ENCODE assay signal across 8 cellular contexts in genomic region chr3:150763122-150763840, GRCh38. TPM values are rescaled to one million over a fixed set of nuclear protein-coding genes. Genes with fewer than 3 reads are reported as not detected.
DNase-seq lines count a peak whose midpoint lies in the region; ATAC-seq, FAIRE-seq and TF ChIP-seq lines count a peak whose summit lies in the region.

Gene SIAH2, minus strand, starts transcription at chr3:150763169. Its CDS starts 320 bp downstream, at chr3:150762849.

- H3K4me1 ChIP-seq in HUES48 (ENCODE audit: control insufficient read depth, insufficient read depth, low read length) (peaks cover 29% of the 10 kb centered on the region), OCI-LY3 (ENCODE audit: low read length) (peaks cover 59% of the 10 kb centered on the region), endothelial cell of umbilical vein (ENCODE audit: control insufficient read depth, extremely low read depth, insufficient read depth, low read length) (peaks cover 19% of the 10 kb centered on the region), mononuclear cell (ENCODE audit: insufficient read depth, low read length) (peaks cover 40% of the 10 kb centered on the region)

- peak; percentile 55 for ATAC-seq in GM21381 (IDR thresholded peaks at IDR 0.05; ENCODE audit: unreplicated experiment)

- H3K9me1 ChIP-seq in endothelial cell of umbilical vein (replicated peaks; ENCODE audit: control insufficient read depth, extremely low read depth, insufficient read depth, low read length) = no peaks in the 10 kb centered on the region

- no TSS peak for BruUV-seq in endothelial cell of umbilical vein (replicated peaks; lab: Mats Ljungman, UMichigan)

- H3K4me3 ChIP-seq in HUES48 (ENCODE audit: low read depth, low read length) (peak within 1 kb of the TSS; percentile 78), OCI-LY3 (ENCODE audit: low read length) (peak within 1 kb of the TSS; percentile 95), endothelial cell of umbilical vein (replicated peaks in 1 of 3; ENCODE audit: insufficient read depth in 1 of 3, low read depth in 1 of 3, low read length in 3 of 3) (peak within 1 kb of the TSS; percentile 43 to 85 (median 64)), mononuclear cell (ENCODE audit: low read length) (peak within 1 kb of the TSS; percentile 89)

- H4K20me1 ChIP-seq in OCI-LY3 (ENCODE audit: insufficient read depth, low read length) = peaks cover 30% of the 10 kb centered on the region
- no peaks in the 10 kb centered on the region for H4K20me1 ChIP-seq in endothelial cell of umbilical vein (replicated peaks; ENCODE audit: control insufficient read depth, extremely low read depth, insufficient read depth, low read length)

- peak; percentile 92 for FAIRE-seq in endothelial cell of umbilical vein (lab: Jason Lieb, UNC)

- TF ChIP-seq CTCF in OCI-LY3 (IDR thresholded peaks at IDR 0.05; ENCODE audit: low read depth, low read length) = no peak
- no peak for TF ChIP-seq CTCF in endothelial cell of umbilical vein (IDR thresholded peaks at IDR 0.05; ENCODE audit: extremely low read depth in 1 of 2, insufficient read depth in 1 of 2, low read depth in 1 of 2, low read length in 2 of 2)

- intact Hi-C loops in endothelial cell of umbilical vein (cut with micrococcal nuclease) = loop anchor here (1.0 to 10.0 kb wide), 8 partner anchors 42 to 1009 kb away; partner anchors contain the start of genes EIF2A, ERICH6, SELENOT and SERP1

- peak within 1 kb of the TSS; percentile 91 for H3K4me2 ChIP-seq in OCI-LY3 (ENCODE audit: low read length)
- peak within 1 kb of the TSS; percentile 96 for H3K4me2 ChIP-seq in endothelial cell of umbilical vein (ENCODE audit: insufficient read depth, low read length)

- H3K36me3 ChIP-seq in HUES48 (ENCODE audit: control insufficient read depth, insufficient read depth, low read length) = peaks cover 5% of the 10 kb centered on the region; the same call in 1 of the 2 replicates
- H3K36me3 ChIP-seq in OCI-LY3 (replicated peaks; ENCODE audit: low read depth, low read length) = peaks cover 10% of the 10 kb centered on the region
- no peaks in the 10 kb centered on the region for H3K36me3 ChIP-seq in endothelial cell of umbilical vein (ENCODE audit: control insufficient read depth in 2 of 2, extremely low read depth in 1 of 2, insufficient read depth in 2 of 2, low read length in 2 of 2)

- POLR2A ChIA-PET in endothelial cell of umbilical vein (lab: Charles Lee) = interaction anchor here (0.6 to 2.6 kb wide), 12 partner anchors 60 to 1782 kb away, joined by 3 to 9 read pairs (median 6); partner anchors contain the start of genes EIF2A, ERICH6, SELENOT and SERP1

- dilution Hi-C loops in endothelial cell of umbilical vein (cut with MboI; ENCODE audit: extremely low pct_ligation_motif_present, low sequenced_read_pairs) = no loop called here

- peak within 1 kb of the TSS; percentile 87 for H2AFZ ChIP-seq in OCI-LY3 (ENCODE audit: low read depth, low read length)
- H2AFZ ChIP-seq in endothelial cell of umbilical vein (ENCODE audit: low read depth, low read length) = peak within 1 kb of the TSS; percentile 88

- peak within 1 kb of the TSS; percentile 68 for H3K9ac ChIP-seq in HUES48 (ENCODE audit: low read depth, low read length)
- H3K9ac ChIP-seq in OCI-LY3 (ENCODE audit: low read length) = peak within 1 kb of the TSS; percentile 96
- peak within 1 kb of the TSS; percentile 95 for H3K9ac ChIP-seq in endothelial cell of umbilical vein (replicated peaks; ENCODE audit: extremely low read depth, insufficient read depth, low read length)

- CTCF ChIA-PET in endothelial cell of umbilical vein (lab: Charles Lee) = interaction anchor here (0.7 to 4.2 kb wide), 20 partner anchors 8 to 793 kb away, joined by 3 to 33 read pairs (median 5); partner anchors contain the start of genes ERICH6, MED12L, PFN2 and SELENOT

- peaks cover 36% of the 10 kb centered on the region for H3K27me3 ChIP-seq in HUES48 (ENCODE audit: control insufficient read depth, insufficient read depth, low read length)
- peaks cover 16% of the 10 kb centered on the region for H3K27me3 ChIP-seq in OCI-LY3 (ENCODE audit: low read depth, low read length)
- no peaks in the 10 kb centered on the region for H3K27me3 ChIP-seq in endothelial cell of umbilical vein (ENCODE audit: control insufficient read depth in 2 of 2, insufficient read depth in 2 of 2, low read length in 2 of 2)
- H3K27me3 ChIP-seq in mononuclear cell (ENCODE audit: insufficient read depth, low read length) = no peaks in the 10 kb centered on the region

- DNase-seq in Caki2 (ENCODE audit: low read depth) (peak; percentile 97), endothelial cell of umbilical vein (ENCODE audit: low read depth, low spot score) (peak; percentile 94)
- peak; percentile 93 for DNase-seq in activated CD8-positive, alpha-beta memory T cell treated with anti-CD3 and anti-CD28 coated beads, Interleukin-2, amount 50 U/mL, for 48 hours
- peak; percentile 89 for DNase-seq in stimulated activated CD8-positive, alpha-beta memory T cell treated with anti-CD3 and anti-CD28 coated beads, Interleukin-2, amount 100 ng/mL, for 48 hours (ENCODE audit: low read depth in 2 of 2)

- H3K9me3 ChIP-seq in HUES48 (ENCODE audit: control insufficient read depth, insufficient read depth, low read length) = no peaks in the 10 kb centered on the region
- H3K9me3 ChIP-seq in OCI-LY3 (ENCODE audit: insufficient read depth, low read length) = no peaks in the 10 kb centered on the region
- no peaks in the 10 kb centered on the region for H3K9me3 ChIP-seq in endothelial cell of umbilical vein (replicated peaks; ENCODE audit: control insufficient read depth, insufficient read depth, low read length)
- H3K9me3 ChIP-seq in mononuclear cell (ENCODE audit: low read depth, low read length) = no peaks in the 10 kb centered on the region

- H3K27ac ChIP-seq in HUES48 (ENCODE audit: low read depth, low read length) (peak within 1 kb of the TSS; percentile 62), OCI-LY3 (ENCODE audit: low read length) (peak within 1 kb of the TSS; percentile 89), endothelial cell of umbilical vein (ENCODE audit: insufficient read depth, low read depth, low read length) (peak within 1 kb of the TSS; percentile 86)

- H3K79me2 ChIP-seq in OCI-LY3 (ENCODE audit: low read length) = peaks cover 46% of the 10 kb centered on the region
- H3K79me2 ChIP-seq in endothelial cell of umbilical vein (ENCODE audit: control insufficient read depth, insufficient read depth, low read length) = peaks cover 37% of the 10 kb centered on the region

- peak; percentile 92 for TF ChIP-seq POLR2A in endothelial cell of umbilical vein (IDR thresholded peaks at IDR 0.05; ENCODE audit: low read depth, low read length)

- in situ Hi-C loops in Caki2 (cut with HindIII; ENCODE audit: low pct_unique_long_range_greater_than_20kb, low sequenced_read_pairs) = no loop called here

TF ChIP-seq in endothelial cell of umbilical vein, 7 proteins besides CTCF, POLR2A, EP300 and RAD21:
- peak; percentile 63 for TF ChIP-seq POLR2AphosphoS5 (IDR thresholded peaks at IDR 0.05; ENCODE audit: insufficient read depth, low read depth, low read length)
- TF ChIP-seq MAX (IDR thresholded peaks at IDR 0.05; ENCODE audit: insufficient read depth, insufficient read length) = peak; percentile 74
- no peak for TF ChIP-seq EZH2 (IDR thresholded peaks at IDR 0.05; ENCODE audit: borderline replicate concordance, low read depth, low read length, severe bottlenecking)
- TF ChIP-seq FOS (IDR thresholded peaks at IDR 0.05; ENCODE audit: borderline replicate concordance, insufficient read depth, low read length) = peak; percentile 75

RNA-seq across cellular contexts. Expression of gene SIAH2, which starts in this region (rescaled TPM):
- 20.3 and 65.8 TPM in 2 replicates for total RNA-seq in Caki2 (2014; rRNA removed; shearing (Covaris generic); ENCODE audit: low replicate concordance)
- total RNA-seq in endothelial cell of umbilical vein = 16.0 and 16.7 TPM in 2 replicates
- polyA plus RNA-seq in endothelial cell of umbilical vein = 25.1 and 45.8 TPM in 2 replicates
- 19.9 and 30.5 TPM in 2 replicates for polyA plus RNA-seq in endothelial cell of umbilical vein (2011; cell fraction: cytosol; rRNA removed)
- polyA plus RNA-seq in endothelial cell of umbilical vein (2011; cell fraction: nucleus; rRNA removed) = 12.9 and 17.8 TPM in 2 replicates
- polyA plus RNA-seq in endothelial cell of umbilical vein (2012) = 15.6 and 18.8 TPM in 2 replicates
- polyA minus RNA-seq in endothelial cell of umbilical vein = 16.6 and 26.8 TPM in 2 replicates
- polyA minus RNA-seq in endothelial cell of umbilical vein (2011; cell fraction: cytosol; rRNA and poly(A)+ RNA removed) = 56.5 TPM
- 7.1 and 8.8 TPM in 2 replicates for polyA minus RNA-seq in endothelial cell of umbilical vein (2011; cell fraction: nucleus; rRNA and poly(A)+ RNA removed)
- total RNA-seq in mononuclear cell = 44.0 TPM

Comparison
In these comparisons a context has a peak if more than half of its experiments do, and no peak if none do; other contexts are left out.
1. Peak in every context shown above with its lines: DNase-seq, ATAC-seq, H3K4me3 ChIP-seq and H3K27ac ChIP-seq.